15 cellular contexts compared by ENCODE assay signal in the genomic region with DNA sequence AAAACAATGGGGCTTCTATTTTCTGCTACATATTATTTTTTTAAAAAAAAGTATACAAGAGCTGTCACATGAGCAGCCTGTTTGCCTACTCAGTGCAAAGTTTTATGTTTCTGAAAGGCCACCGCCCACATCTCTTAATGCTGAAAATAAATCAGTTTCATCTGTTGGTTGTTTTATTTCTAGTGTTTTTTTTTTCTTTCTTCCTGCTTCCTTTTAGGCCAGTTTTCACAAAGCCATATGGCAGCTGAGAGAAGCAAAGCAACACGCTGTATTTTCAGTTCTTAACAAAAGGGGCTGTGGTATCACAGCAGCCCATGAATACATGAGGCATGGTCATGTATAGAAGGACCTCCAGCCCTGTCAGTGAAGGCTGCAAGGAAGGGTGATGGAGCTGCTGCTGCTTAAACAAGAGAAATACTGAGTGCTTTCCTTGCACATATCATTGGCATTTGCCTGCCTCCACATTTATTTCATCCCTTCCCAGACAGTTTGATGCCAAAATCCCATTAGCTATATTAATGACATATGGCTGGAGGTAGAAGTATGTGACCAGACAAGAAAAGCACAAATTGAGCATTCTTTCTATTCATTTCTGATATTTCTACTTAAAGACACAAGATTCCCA.
DNase-seq lines count a peak whose midpoint lies in the region; ATAC-seq, FAIRE-seq and TF ChIP-seq lines count a peak whose summit lies in the region.
"Had no signal": no experiment of that assay in that cellular context is flagged by ENCODE, and none has a peak within 500 bp of the region (broad histone marks: within the 10 kb centered on the region; RNA-seq: fewer than 3 reads in every experiment).

No MANE protein-coding gene starts in this region.

- no peak for TF ChIP-seq POLR2A in IMR-90 (IDR thresholded peaks at IDR 0.05; ENCODE audit: low read depth, low read length)

- FAIRE-seq in keratinocyte (lab: Jason Lieb, UNC) (no peak), frontal cortex (lab: Jason Lieb, UNC) (no peak), HTR-8/SVneo (lab: Jason Lieb, UNC) (no peak)
- FAIRE-seq: K562 had no signal

- peak overlapping the region; percentile 71; the same call in 2 of the 3 replicates for H2BK15ac ChIP-seq in IMR-90 (ENCODE audit: low read depth, low read length)

- H4K8ac ChIP-seq in IMR-90 (ENCODE audit: low read depth in 2 of 2, low read length in 2 of 2): peak overlapping the region; percentile 3 to 65; a peak in 3 of 4 replicates

- H3K27ac Mint-ChIP-seq in type B pancreatic cell: peak overlapping the region; percentile 82
- no peak overlapping the region for H3K27ac Mint-ChIP-seq in CD8-positive, alpha-beta T cell

- H3K4me1 ChIP-seq in IMR-90 (ENCODE audit: control insufficient read depth, insufficient read depth, low read length) (peaks cover 12% of the 10 kb centered on the region), keratinocyte (ENCODE audit: control insufficient read depth, extremely low read depth, insufficient read depth, low read length) (peaks cover 15% of the 10 kb centered on the region)
- H3K4me1 ChIP-seq in CD8-positive, alpha-beta T cell (ENCODE audit: insufficient read depth, low read length): no peaks in the 10 kb centered on the region
- H3K4me1 ChIP-seq: Caco-2, upper lobe of left lung had no signal

- POLR2A ChIA-PET in IMR-90 (lab: Charles Lee; ENCODE audit: unreplicated experiment): interaction anchor here (1.1 kb wide), 1 partner anchor 173 kb away, joined by 4 read pairs; a partner anchor contains a TSS
- POLR2A ChIA-PET in CD8-positive, alpha-beta T cell (lab: Charles Lee): no interaction called here

- CTCF ChIA-PET in IMR-90 (lab: Yijun Ruan, JAX): no interaction called here
- CTCF ChIA-PET in CD8-positive, alpha-beta T cell (lab: Charles Lee): no interaction called here

- DNase-seq in IMR-90 (peak; percentile 35), astrocyte of the spinal cord (ENCODE audit: low read depth, low spot score) (peak; percentile 14), keratinocyte (ENCODE audit: low read depth, low spot score) (no peak), type B pancreatic cell (ENCODE audit: extremely low spot score, unreplicated experiment) (no peak), frontal cortex (ENCODE audit: low spot score in 2 of 2) (no peak), HTR-8/SVneo (ENCODE audit: insufficient read length, low spot score) (no peak)
- no peak for DNase-seq in CD8-positive, alpha-beta T cell
- DNase-seq: Caco-2, GOT3, kidney, NCI-H1417, upper lobe of left lung, WERI-Rb-1 had no signal

- 0 out of 2 replicates have a peak overlapping the region, but pooled peaks have one; percentile 45 for H3K9ac ChIP-seq in IMR-90 (ENCODE audit: low read depth, low read length)
- no peak overlapping the region for H3K9ac ChIP-seq in keratinocyte (ENCODE audit: control insufficient read depth, extremely low read depth, insufficient read depth, low read length)

- peak overlapping the region; percentile 96 for H3K18ac ChIP-seq in IMR-90 (ENCODE audit: low read depth, low read length)

- H2AK9ac ChIP-seq in IMR-90 (replicated peaks; ENCODE audit: low read depth, low read length, poor library complexity): peak overlapping the region; percentile 49

- WGBS in IMR-90 (ENCODE audit: extremely low coverage in 2 of 2, insufficient read length in 1 of 2), 2 experiments: 40% methylated on average over 1 of the region's 2 CpGs; no CpG with 5 or more reads in 1 of the 2 experiments

- H3K4me2 ChIP-seq in IMR-90 (ENCODE audit: low read depth, low read length) (peak overlapping the region; percentile 58), keratinocyte (ENCODE audit: control insufficient read depth, extremely low read depth, insufficient read depth, low read depth, low read length) (no peak overlapping the region)

- H3K14ac ChIP-seq in IMR-90 (replicated peaks; ENCODE audit: low read depth, low read length): peak overlapping the region; percentile 42; the same call in 1 of the 2 replicates

- peak overlapping the region; percentile 27 for H2BK5ac ChIP-seq in IMR-90 (ENCODE audit: low read depth, low read length, poor library complexity, severe bottlenecking)

- no peaks in the 10 kb centered on the region for H3K79me1 ChIP-seq in IMR-90 (ENCODE audit: low read depth in 1 of 2, low read length in 2 of 2)

- peak overlapping the region; percentile 87 for H2BK120ac ChIP-seq in IMR-90 (ENCODE audit: low read depth, low read length)

- in situ Hi-C loops in IMR-90 (cut with MboI; ENCODE audit: low sequenced_read_pairs) (no loop called here), astrocyte of the spinal cord (cut with HindIII; ENCODE audit: low sequenced_read_pairs) (no loop called here)

- H3K4ac ChIP-seq in IMR-90 (ENCODE audit: low read depth, low read length): peak overlapping the region; percentile 86

- peak overlapping the region; percentile 58 for H3K4me3 Mint-ChIP-seq in type B pancreatic cell
- H3K4me3 Mint-ChIP-seq in CD8-positive, alpha-beta T cell: no peak overlapping the region

- H4K20me1 ChIP-seq in IMR-90 (ENCODE audit: insufficient read depth, low read length): no peaks in the 10 kb centered on the region
- no peaks in the 10 kb centered on the region for H4K20me1 ChIP-seq in keratinocyte (ENCODE audit: control insufficient read depth, extremely low read depth, insufficient read depth, low read length)

- H2AFZ ChIP-seq in IMR-90 (replicated peaks; ENCODE audit: low read length, poor library complexity) (peak overlapping the region; percentile 81), keratinocyte (ENCODE audit: control insufficient read depth, low read length) (peak overlapping the region; percentile 22)

- H3K27me3 ChIP-seq in IMR-90 (ENCODE audit: control insufficient read depth, insufficient read depth, low read length) (no peaks in the 10 kb centered on the region), keratinocyte (ENCODE audit: control insufficient read depth, extremely low read depth, insufficient read depth, low read length) (no peaks in the 10 kb centered on the region)
- H3K27me3 ChIP-seq in CD8-positive, alpha-beta T cell (ENCODE audit: insufficient read depth, low read length): no peaks in the 10 kb centered on the region
- H3K27me3 ChIP-seq: upper lobe of left lung had no signal

- peak overlapping the region; percentile 93; the same call in 1 of the 2 replicates for H3K27ac ChIP-seq in IMR-90 (ENCODE audit: insufficient read depth, low read length)
- H3K27ac ChIP-seq in keratinocyte (ENCODE audit: control insufficient read depth, insufficient read depth, low read length): no peak overlapping the region
- no peak overlapping the region for H3K27ac ChIP-seq in CD8-positive, alpha-beta T cell (ENCODE audit: low read depth, low read length)
- H3K27ac ChIP-seq: upper lobe of left lung, WERI-Rb-1 had no signal

- no peaks in the 10 kb centered on the region for H3K9me1 ChIP-seq in IMR-90 (ENCODE audit: insufficient read depth, low read length)
- H3K9me1 ChIP-seq in keratinocyte (ENCODE audit: control insufficient read depth, extremely low read depth, insufficient read depth, low read length): no peaks in the 10 kb centered on the region

- no peak for TF ChIP-seq RAD21 in IMR-90 (IDR thresholded peaks at IDR 0.05; ENCODE audit: low read length)

- H2AK5ac ChIP-seq in IMR-90 (ENCODE audit: low read depth, low read length): peak overlapping the region; percentile 39; the same call in 1 of the 2 replicates

- no peaks in the 10 kb centered on the region for H3K9me3 Mint-ChIP-seq in type B pancreatic cell
- H3K9me3 Mint-ChIP-seq in CD8-positive, alpha-beta T cell: peaks cover 5% of the 10 kb centered on the region

- dilution Hi-C loops in IMR-90 (cut with HindIII; ENCODE audit: low sequenced_read_pairs, unreplicated experiment) (no loop called here), keratinocyte (cut with MboI; ENCODE audit: extremely low pct_ligation_motif_present, low sequenced_read_pairs) (no loop called here)

- no peak overlapping the region for H3K4me3 ChIP-seq in IMR-90 (ENCODE audit: insufficient read depth, low read depth, low read length)
- no peak overlapping the region for H3K4me3 ChIP-seq in astrocyte of the spinal cord (ENCODE audit: low read depth, low read length)
- no peak overlapping the region for H3K4me3 ChIP-seq in keratinocyte (ENCODE audit: control insufficient read depth in 2 of 3, extremely low read depth in 1 of 3, insufficient read depth in 2 of 3, low read depth in 1 of 3, low read length in 3 of 3)
- H3K4me3 ChIP-seq in CD8-positive, alpha-beta T cell (ENCODE audit: low read depth, low read length): no peak overlapping the region
- H3K4me3 ChIP-seq: K562, upper lobe of left lung had no signal

- ATAC-seq in IMR-90 (ENCODE audit: low read depth): peak; percentile 9
- ATAC-seq in CD8-positive, alpha-beta T cell: no peak
- ATAC-seq in GM19452 (IDR thresholded peaks at IDR 0.05; ENCODE audit: unreplicated experiment): no peak
- ATAC-seq: K562 had no signal

- H3K36me3 ChIP-seq in IMR-90 (ENCODE audit: control insufficient read depth, insufficient read depth, low read length) (no peaks in the 10 kb centered on the region), keratinocyte (ENCODE audit: control insufficient read depth in 2 of 2, extremely low read depth in 1 of 2, insufficient read depth in 2 of 2, low read length in 2 of 2) (no peaks in the 10 kb centered on the region)
- no peaks in the 10 kb centered on the region for H3K36me3 ChIP-seq in CD8-positive, alpha-beta T cell (ENCODE audit: insufficient read depth, low read length)
- H3K36me3 ChIP-seq: upper lobe of left lung, WERI-Rb-1 had no signal

- no peak overlapping the region for H3K56ac ChIP-seq in IMR-90 (ENCODE audit: extremely low read depth, insufficient read depth, low read length)

- H2BK20ac ChIP-seq in IMR-90 (ENCODE audit: low read depth, low read length): peak overlapping the region; percentile 93

- H3K4me1 Mint-ChIP-seq in type B pancreatic cell (ENCODE audit: unreplicated experiment): peaks cover 7% of the 10 kb centered on the region
- no peaks in the 10 kb centered on the region for H3K4me1 Mint-ChIP-seq in CD8-positive, alpha-beta T cell (ENCODE audit: low read depth)

- no TSS peak for BruUV-seq in IMR-90 (replicated peaks; lab: Mats Ljungman, UMichigan)

- intact Hi-C loops in IMR-90 (cut with micrococcal nuclease): no loop called here
- intact Hi-C loops in CD8-positive, alpha-beta T cell (cut with DNase I, micrococcal nuclease): no loop called here

- H3K23ac ChIP-seq in IMR-90 (ENCODE audit: low read depth, low read length): peak overlapping the region; percentile 41; the same call in 1 of the 2 replicates

- H3K9me3 ChIP-seq in IMR-90 (ENCODE audit: control insufficient read depth, insufficient read depth, low read length) (no peaks in the 10 kb centered on the region), keratinocyte (ENCODE audit: control insufficient read depth, low read depth, low read length) (no peaks in the 10 kb centered on the region)
- no peaks in the 10 kb centered on the region for H3K9me3 ChIP-seq in CD8-positive, alpha-beta T cell (ENCODE audit: low read length)
- H3K9me3 ChIP-seq: Caco-2, upper lobe of left lung had no signal

- no peaks in the 10 kb centered on the region for H3K36me3 Mint-ChIP-seq in type B pancreatic cell
- no peaks in the 10 kb centered on the region for H3K36me3 Mint-ChIP-seq in CD8-positive, alpha-beta T cell

- H4K91ac ChIP-seq in IMR-90 (ENCODE audit: insufficient read depth, low read depth, low read length): peak overlapping the region; percentile 46; the same call in 1 of the 2 replicates

- H3K79me2 ChIP-seq in keratinocyte (ENCODE audit: control insufficient read depth, insufficient read depth, low read length): no peaks in the 10 kb centered on the region

- H4K5ac ChIP-seq in IMR-90 (ENCODE audit: low read depth, low read length): peak overlapping the region; percentile 97

- H3K27me3 Mint-ChIP-seq in type B pancreatic cell: no peaks in the 10 kb centered on the region
- no peaks in the 10 kb centered on the region for H3K27me3 Mint-ChIP-seq in CD8-positive, alpha-beta T cell (ENCODE audit: low read depth)

- TF ChIP-seq CTCF in IMR-90 (conservative IDR thresholded peaks at IDR 0.05; ENCODE audit: low read depth, low read length): no peak
- TF ChIP-seq CTCF in astrocyte of the spinal cord (IDR thresholded peaks at IDR 0.05; ENCODE audit: low read depth, low read length): no peak
- TF ChIP-seq CTCF in keratinocyte (optimal IDR thresholded peaks at IDR 0.05 in 1 of 3, IDR thresholded peaks at IDR 0.05 in 1 of 3, conservative IDR thresholded peaks at IDR 0.05 in 1 of 3; ENCODE audit: extremely low read depth in 1 of 3, insufficient read depth in 2 of 3, low read length in 3 of 3): no peak
- no peak for TF ChIP-seq CTCF in type B pancreatic cell (conservative IDR thresholded peaks at IDR 0.05)
- no peak for TF ChIP-seq CTCF in CD8-positive, alpha-beta T cell (IDR thresholded peaks at IDR 0.05)

Comparison
In these comparisons a context has a peak if more than half of its experiments do, and no peak if none do; other contexts are left out.
1. DNase-seq: peak in IMR-90 (single experiment) and astrocyte of the spinal cord (single experiment); none in keratinocyte (single experiment), type B pancreatic cell (single experiment), CD8-positive, alpha-beta T cell (0 of 7), frontal cortex (0 of 2) and HTR-8/SVneo (single experiment).